ENCODE assay signal across 18 cellular contexts in genomic region chr2:64196986-64197385, GRCh38.
"Had no signal": no experiment of that assay in that cellular context is flagged by ENCODE, and none has a peak within 500 bp of the region (broad histone marks: within the 10 kb centered on the region; RNA-seq: fewer than 3 reads in every experiment).

No MANE protein-coding gene starts in this region.

- H3K9me3 ChIP-seq: esophagus muscularis mucosa, right atrium auricular region had no signal

- H3K27ac Mint-ChIP-seq: activated B cell treated with CpG ODN at 0.5 μM for 24 hours; activated CD4-positive, alpha-beta T cell treated with anti-CD3 and anti-CD28 coated beads, Interleukin-2, amount 10 ng/mL, durations not matched to agents 24 days and 14 days; activated CD8-positive, alpha-beta T cell treated with anti-CD3 and anti-CD28 coated beads for 36 hours; activated naive CD8-positive, alpha-beta T cell treated with anti-CD3 and anti-CD28 coated beads, Interleukin-2, amount 10 ng/mL, durations not matched to agents 7 days and 5 days; activated T-helper 17 cell treated with anti-CD3 and anti-CD28 coated beads, Interleukin-2, amount 50 U/mL, for 72 hours; dendritic cell treated with granulocyte-macrophage colony-stimulating factor and Interleukin-4, amounts not matched to agents 40 ng/mL and 50 ng/mL, for 4 days; natural killer cell; stimulated activated naive CD8-positive, alpha-beta T cell treated with anti-CD3 and anti-CD28 coated beads, Interleukin-15, amount 100 ng/mL, for 72 hours; T-helper 2 cell treated with Interferon-gamma antibody and Interleukin-4, amounts not matched to agents 5 μg/mL and 100 μg/mL, for 36 hours; type B pancreatic cell had no signal

- H3K36me3 ChIP-seq: cardiac muscle cell, esophagus muscularis mucosa, right atrium auricular region had no signal

- H3K9me3 Mint-ChIP-seq: activated B cell treated with CpG ODN at 0.5 μM for 24 hours; activated T-helper 17 cell treated with anti-CD3 and anti-CD28 coated beads, Interleukin-2, amount 50 U/mL, for 72 hours; dendritic cell treated with granulocyte-macrophage colony-stimulating factor and Interleukin-4, amounts not matched to agents 40 ng/mL and 50 ng/mL, for 4 days; natural killer cell had no signal

- ATAC-seq: activated CD8-positive, alpha-beta T cell treated with anti-CD3 and anti-CD28 coated beads for 36 hours; activated T-helper 17 cell treated with anti-CD3 and anti-CD28 coated beads, Interleukin-2, amount 50 U/mL, for 72 hours; natural killer cell; stimulated activated naive CD8-positive, alpha-beta T cell treated with anti-CD3 and anti-CD28 coated beads, Interleukin-15, amount 100 ng/mL, for 72 hours had no signal

- DNase-seq: activated B cell treated with CpG ODN at 0.5 μM for 24 hours; activated CD4-positive, alpha-beta T cell treated with anti-CD3 and anti-CD28 coated beads, Interleukin-2, amount 10 ng/mL, durations not matched to agents 24 days and 14 days; activated CD8-positive, alpha-beta T cell treated with anti-CD3 and anti-CD28 coated beads for 36 hours; activated naive CD4-positive, alpha-beta T cell; activated naive CD8-positive, alpha-beta T cell treated with anti-CD3 and anti-CD28 coated beads, Interleukin-2, amount 10 ng/mL, durations not matched to agents 7 days and 5 days; activated T-cell treated with anti-CD3 and anti-CD28 coated beads, Interleukin-2, amount 50 U/mL, for 1 hour; effector CD8-positive, alpha-beta T cell; mesendoderm; natural killer cell; stimulated activated naive CD8-positive, alpha-beta T cell treated with anti-CD3 and anti-CD28 coated beads, Interleukin-15, amount 100 ng/mL, for 72 hours had no signal

- H3K27ac ChIP-seq: cardiac muscle cell, esophagus muscularis mucosa, right atrium auricular region had no signal

- H3K27me3 ChIP-seq: cardiac muscle cell, esophagus muscularis mucosa, right atrium auricular region had no signal

- H3K27me3 Mint-ChIP-seq: activated B cell treated with CpG ODN at 0.5 μM for 24 hours; activated CD8-positive, alpha-beta T cell treated with anti-CD3 and anti-CD28 coated beads for 36 hours; activated naive CD8-positive, alpha-beta T cell treated with anti-CD3 and anti-CD28 coated beads, Interleukin-2, amount 10 ng/mL, durations not matched to agents 7 days and 5 days; activated T-helper 17 cell treated with anti-CD3 and anti-CD28 coated beads, Interleukin-2, amount 50 U/mL, for 72 hours; dendritic cell treated with granulocyte-macrophage colony-stimulating factor and Interleukin-4, amounts not matched to agents 40 ng/mL and 50 ng/mL, for 4 days; progenitor cell of endocrine pancreas; stimulated activated naive CD8-positive, alpha-beta T cell treated with anti-CD3 and anti-CD28 coated beads, Interleukin-15, amount 100 ng/mL, for 72 hours; type B pancreatic cell had no signal

- H3K4me3 ChIP-seq: cardiac muscle cell, esophagus muscularis mucosa, right atrium auricular region had no signal

- H3K4me3 Mint-ChIP-seq: activated B cell treated with CpG ODN at 0.5 μM for 24 hours; activated CD4-positive, alpha-beta T cell treated with anti-CD3 and anti-CD28 coated beads, Interleukin-2, amount 10 ng/mL, durations not matched to agents 24 days and 14 days; activated CD8-positive, alpha-beta T cell treated with anti-CD3 and anti-CD28 coated beads for 36 hours; activated naive CD8-positive, alpha-beta T cell treated with anti-CD3 and anti-CD28 coated beads, Interleukin-2, amount 10 ng/mL, durations not matched to agents 7 days and 5 days; activated T-helper 17 cell treated with anti-CD3 and anti-CD28 coated beads, Interleukin-2, amount 50 U/mL, for 72 hours; dendritic cell treated with granulocyte-macrophage colony-stimulating factor and Interleukin-4, amounts not matched to agents 40 ng/mL and 50 ng/mL, for 4 days; natural killer cell; stimulated activated naive CD8-positive, alpha-beta T cell treated with anti-CD3 and anti-CD28 coated beads, Interleukin-15, amount 100 ng/mL, for 72 hours; T-helper 2 cell treated with Interferon-gamma antibody and Interleukin-4, amounts not matched to agents 5 μg/mL and 100 μg/mL, for 36 hours; type B pancreatic cell had no signal

- H3K36me3 Mint-ChIP-seq: natural killer cell had no signal
